Comparison of ENCODE assay signal across 8 cellular contexts in the genomic region with DNA sequence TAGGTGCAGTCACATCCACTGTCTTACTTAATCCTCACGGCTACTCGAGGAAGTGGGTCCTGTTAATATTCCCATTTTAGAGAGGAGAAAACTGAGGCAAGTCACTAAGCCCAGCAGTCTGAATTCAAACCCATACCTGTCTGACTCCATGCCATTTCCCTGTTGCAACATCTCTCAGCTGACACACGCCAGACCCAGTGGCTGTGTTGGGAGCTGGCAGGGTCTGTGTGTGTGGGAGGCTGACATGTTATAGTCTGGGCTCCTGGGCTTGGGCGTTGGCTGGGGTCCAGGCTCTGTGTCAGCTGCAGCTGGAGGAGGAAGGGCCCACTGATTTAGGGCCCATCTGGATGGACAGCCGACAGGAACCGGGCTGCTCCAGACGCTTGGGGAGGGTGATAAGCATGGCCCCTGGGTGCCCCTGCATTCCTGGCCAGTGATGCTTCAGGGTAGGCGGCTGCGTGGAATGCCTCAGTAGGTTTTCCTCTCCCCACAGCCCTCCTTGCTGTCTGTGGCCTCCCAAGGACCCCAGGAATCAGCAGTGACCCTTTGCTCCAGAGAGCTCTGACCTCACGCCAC.
A peak's percentile ranks its signal among the peaks of the same experiment; 100 is the strongest.
DNase-seq lines count a peak whose midpoint lies in the region; ATAC-seq, FAIRE-seq and TF ChIP-seq lines count a peak whose summit lies in the region.

No MANE protein-coding gene starts in this region.

- no peak for TF ChIP-seq RAD21 in liver (IDR thresholded peaks at IDR 0.05)

- H3K9me3 ChIP-seq in liver (ENCODE audit: control insufficient read depth in 4 of 4, low read length in 3 of 4) (no peaks in the 10 kb centered on the region), small intestine (ENCODE audit: control insufficient read depth, low read depth) (no peaks in the 10 kb centered on the region)

- TF ChIP-seq CTCF in choroid plexus epithelial cell (conservative IDR thresholded peaks at IDR 0.05; ENCODE audit: low read depth, low read length) (no peak), liver (IDR thresholded peaks at IDR 0.05; ENCODE audit: low read depth, low read length, missing input control) (no peak)

- no peaks in the 10 kb centered on the region for H3K36me3 ChIP-seq in liver (ENCODE audit: control insufficient read depth in 4 of 4, insufficient read depth in 3 of 4, low read depth in 1 of 4, low read length in 3 of 4)
- no peaks in the 10 kb centered on the region for H3K36me3 ChIP-seq in small intestine (ENCODE audit: control insufficient read depth in 2 of 2, insufficient read depth in 2 of 2, low read length in 2 of 2)

- no peak for FAIRE-seq in small intestine (lab: Jason Lieb, UNC)

- H3K9ac ChIP-seq in liver (ENCODE audit: low read depth in 1 of 2, low read length in 2 of 2) = no peak overlapping the region

- ATAC-seq in HG03521 (IDR thresholded peaks at IDR 0.05; ENCODE audit: unreplicated experiment) = no peak

- DNase-seq in 8988T (peak; percentile 30), NCI-H1092 (lab: John Stamatoyannopoulos, UW) (peak; percentile 35), choroid plexus epithelial cell (ENCODE audit: low read depth) (peak; percentile 99), small intestine (no peak), GOT3 (lab: John Stamatoyannopoulos, UW) (no peak), NCI-H748 (lab: John Stamatoyannopoulos, UW; ENCODE audit: unreplicated experiment) (no peak)

- WGBS in liver = 35% methylated on average over 10 of the region's 10 CpGs
- WGBS in small intestine, 3 donors = 38 to 44% (median 44%) methylated on average over 9 to 10 of the region's 10 CpGs

- H3K4me3 ChIP-seq in choroid plexus epithelial cell (ENCODE audit: low read depth, low read length) (no peak overlapping the region), liver (ENCODE audit: low read depth in 1 of 3, low read length in 3 of 3) (no peak overlapping the region), small intestine (ENCODE audit: low read depth in 1 of 2, low read length in 2 of 2) (no peak overlapping the region)

- no peak overlapping the region for H3K27ac ChIP-seq in liver (ENCODE audit: low read depth in 1 of 2, low read length in 2 of 2)
- H3K27ac ChIP-seq in small intestine (ENCODE audit: low read depth in 1 of 2, low read length in 1 of 2) = no peak overlapping the region

- H3K27me3 ChIP-seq in liver (ENCODE audit: control insufficient read depth in 4 of 4, insufficient read depth in 4 of 4, low read length in 3 of 4) (no peaks in the 10 kb centered on the region), small intestine (ENCODE audit: control insufficient read depth in 2 of 2, insufficient read depth in 2 of 2, low read length in 2 of 2) (no peaks in the 10 kb centered on the region)

- no peaks in the 10 kb centered on the region for H3K4me1 ChIP-seq in liver (ENCODE audit: control insufficient read depth in 4 of 4, insufficient read depth in 4 of 4, low read length in 3 of 4)
- no peaks in the 10 kb centered on the region for H3K4me1 ChIP-seq in small intestine (ENCODE audit: control insufficient read depth in 2 of 2, insufficient read depth in 1 of 2, low read depth in 1 of 2, low read length in 1 of 2)

TF ChIP-seq in liver, 16 proteins besides CTCF, POLR2A, EP300 and RAD21:
- TF ChIP-seq, protein P1, sequence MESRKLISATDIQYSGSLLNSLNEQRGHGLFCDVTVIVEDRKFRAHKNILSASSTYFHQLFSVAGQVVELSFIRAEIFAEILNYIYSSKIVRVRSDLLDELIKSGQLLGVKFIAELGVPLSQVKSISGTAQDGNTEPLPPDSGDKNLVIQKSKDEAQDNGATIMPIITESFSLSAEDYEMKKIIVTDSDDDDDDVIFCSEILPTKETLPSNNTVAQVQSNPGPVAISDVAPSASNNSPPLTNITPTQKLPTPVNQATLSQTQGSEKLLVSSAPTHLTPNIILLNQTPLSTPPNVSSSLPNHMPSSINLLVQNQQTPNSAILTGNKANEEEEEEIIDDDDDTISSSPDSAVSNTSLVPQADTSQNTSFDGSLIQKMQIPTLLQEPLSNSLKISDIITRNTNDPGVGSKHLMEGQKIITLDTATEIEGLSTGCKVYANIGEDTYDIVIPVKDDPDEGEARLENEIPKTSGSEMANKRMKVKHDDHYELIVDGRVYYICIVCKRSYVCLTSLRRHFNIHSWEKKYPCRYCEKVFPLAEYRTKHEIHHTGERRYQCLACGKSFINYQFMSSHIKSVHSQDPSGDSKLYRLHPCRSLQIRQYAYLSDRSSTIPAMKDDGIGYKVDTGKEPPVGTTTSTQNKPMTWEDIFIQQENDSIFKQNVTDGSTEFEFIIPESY (IDR thresholded peaks at IDR 0.05) = no peak
- TF ChIP-seq GABPA (IDR thresholded peaks at IDR 0.05 in 1 of 2, conservative IDR thresholded peaks at IDR 0.05 in 1 of 2) (no peak), FOXA1 (IDR thresholded peaks at IDR 0.05) (no peak), RXRA (IDR thresholded peaks at IDR 0.05) (peak in 1 of 2 donors; percentile 39), NR2F2 (IDR thresholded peaks at IDR 0.05) (peak; percentile 76), HNF4A (conservative IDR thresholded peaks at IDR 0.05) (no peak), JUND (IDR thresholded peaks at IDR 0.05) (no peak), HNF4G (IDR thresholded peaks at IDR 0.05) (no peak), EGR1 (IDR thresholded peaks at IDR 0.05; ENCODE audit: low read depth in 2 of 2) (no peak), YY1 (IDR thresholded peaks at IDR 0.05) (no peak)
- TF ChIP-seq, protein P2, sequence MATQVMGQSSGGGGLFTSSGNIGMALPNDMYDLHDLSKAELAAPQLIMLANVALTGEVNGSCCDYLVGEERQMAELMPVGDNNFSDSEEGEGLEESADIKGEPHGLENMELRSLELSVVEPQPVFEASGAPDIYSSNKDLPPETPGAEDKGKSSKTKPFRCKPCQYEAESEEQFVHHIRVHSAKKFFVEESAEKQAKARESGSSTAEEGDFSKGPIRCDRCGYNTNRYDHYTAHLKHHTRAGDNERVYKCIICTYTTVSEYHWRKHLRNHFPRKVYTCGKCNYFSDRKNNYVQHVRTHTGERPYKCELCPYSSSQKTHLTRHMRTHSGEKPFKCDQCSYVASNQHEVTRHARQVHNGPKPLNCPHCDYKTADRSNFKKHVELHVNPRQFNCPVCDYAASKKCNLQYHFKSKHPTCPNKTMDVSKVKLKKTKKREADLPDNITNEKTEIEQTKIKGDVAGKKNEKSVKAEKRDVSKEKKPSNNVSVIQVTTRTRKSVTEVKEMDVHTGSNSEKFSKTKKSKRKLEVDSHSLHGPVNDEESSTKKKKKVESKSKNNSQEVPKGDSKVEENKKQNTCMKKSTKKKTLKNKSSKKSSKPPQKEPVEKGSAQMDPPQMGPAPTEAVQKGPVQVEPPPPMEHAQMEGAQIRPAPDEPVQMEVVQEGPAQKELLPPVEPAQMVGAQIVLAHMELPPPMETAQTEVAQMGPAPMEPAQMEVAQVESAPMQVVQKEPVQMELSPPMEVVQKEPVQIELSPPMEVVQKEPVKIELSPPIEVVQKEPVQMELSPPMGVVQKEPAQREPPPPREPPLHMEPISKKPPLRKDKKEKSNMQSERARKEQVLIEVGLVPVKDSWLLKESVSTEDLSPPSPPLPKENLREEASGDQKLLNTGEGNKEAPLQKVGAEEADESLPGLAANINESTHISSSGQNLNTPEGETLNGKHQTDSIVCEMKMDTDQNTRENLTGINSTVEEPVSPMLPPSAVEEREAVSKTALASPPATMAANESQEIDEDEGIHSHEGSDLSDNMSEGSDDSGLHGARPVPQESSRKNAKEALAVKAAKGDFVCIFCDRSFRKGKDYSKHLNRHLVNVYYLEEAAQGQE (IDR thresholded peaks at IDR 0.05) = no peak
TF ChIP-seq in liver: peak in this region for 2.

Comparison
In these comparisons a context has a peak if more than half of its experiments do, and no peak if none do; other contexts are left out.
1. DNase-seq: peak in 8988T (single experiment), NCI-H1092 (single experiment) and choroid plexus epithelial cell (single experiment); none in small intestine (single experiment), GOT3 (single experiment) and NCI-H748 (single experiment).